11 cellular contexts compared by ENCODE assay signal in the genomic region with DNA sequence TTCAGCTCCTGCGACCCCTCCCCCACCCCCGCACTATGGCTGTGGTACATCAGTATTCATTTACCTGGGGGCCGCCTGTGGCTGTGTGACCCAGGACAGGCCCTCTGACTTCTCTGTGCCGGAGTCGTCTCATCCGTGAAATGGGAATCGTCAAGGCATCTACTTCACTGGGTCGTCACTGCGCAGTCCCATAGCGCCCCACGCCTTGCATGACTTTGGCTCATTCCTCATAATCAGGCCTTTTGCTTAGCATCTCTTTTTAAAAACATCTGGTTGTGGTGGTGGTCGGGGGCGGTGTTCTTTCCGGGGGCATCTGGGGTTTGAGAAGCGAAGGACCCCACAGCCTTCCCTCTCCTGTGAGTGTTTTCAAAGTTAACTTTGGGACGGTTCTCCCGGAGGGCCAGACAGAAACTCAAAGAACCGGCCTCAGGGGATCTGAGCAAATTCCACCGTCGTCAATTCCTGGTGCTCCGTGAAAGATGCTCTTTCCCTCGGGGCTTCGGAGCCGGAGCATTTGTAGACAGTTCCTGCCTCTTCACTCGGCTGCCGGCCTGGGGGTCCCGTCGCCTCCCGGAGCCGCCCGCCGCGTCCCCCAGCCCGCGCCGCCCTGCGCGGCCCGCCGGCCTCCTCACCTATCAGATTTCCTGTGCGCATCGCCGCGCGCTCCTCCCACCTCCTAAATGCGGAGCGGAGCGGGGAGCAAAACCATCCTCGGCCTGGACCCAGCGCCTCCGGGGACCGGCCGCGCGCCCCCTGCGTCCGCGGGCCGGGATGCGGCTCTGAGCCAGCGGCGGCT. TPM values are rescaled to one million over a fixed set of nuclear protein-coding genes. Genes with fewer than 3 reads are reported as not detected.
DNase-seq lines count a peak whose midpoint lies in the region; ATAC-seq and TF ChIP-seq lines count a peak whose summit lies in the region.
"Had no signal": no experiment of that assay in that cellular context is flagged by ENCODE, and none has a peak within 500 bp of the region (broad histone marks: within the 10 kb centered on the region; RNA-seq: fewer than 3 reads in every experiment).

A gene with protein sequence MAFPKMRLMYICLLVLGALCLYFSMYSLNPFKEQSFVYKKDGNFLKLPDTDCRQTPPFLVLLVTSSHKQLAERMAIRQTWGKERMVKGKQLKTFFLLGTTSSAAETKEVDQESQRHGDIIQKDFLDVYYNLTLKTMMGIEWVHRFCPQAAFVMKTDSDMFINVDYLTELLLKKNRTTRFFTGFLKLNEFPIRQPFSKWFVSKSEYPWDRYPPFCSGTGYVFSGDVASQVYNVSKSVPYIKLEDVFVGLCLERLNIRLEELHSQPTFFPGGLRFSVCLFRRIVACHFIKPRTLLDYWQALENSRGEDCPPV (plus strand): TSS at position 708 of the 796 bp plus-strand sequence. CDS start 47,620 bp downstream, outside the sequence.

- H3K27ac ChIP-seq in HUES6 (ENCODE audit: low read depth, low read length) = peak within 1 kb of the TSS; percentile 24; the same call in 1 of the 2 replicates
- no peak within 1 kb of the TSS for H3K27ac ChIP-seq in duodenal mucosa (ENCODE audit: low read depth, low read length)
- no peak within 1 kb of the TSS for H3K27ac ChIP-seq in muscle layer of colon (ENCODE audit: low read depth, low read length)

- H3K4me1 Mint-ChIP-seq in activated CD8-positive, alpha-beta memory T cell treated with anti-CD3 and anti-CD28 coated beads, Interleukin-2, amount 10 ng/mL, durations not matched to agents 7 days and 5 days = no peaks in the 10 kb centered on the region

- POLR2A ChIA-PET in AG04449 (lab: Yijun Ruan, JAX) = no interaction called here

- no peaks in the 10 kb centered on the region for H3K36me3 Mint-ChIP-seq in activated CD8-positive, alpha-beta memory T cell treated with anti-CD3 and anti-CD28 coated beads, Interleukin-2, amount 10 ng/mL, durations not matched to agents 7 days and 5 days

- H3K9me3 Mint-ChIP-seq in activated CD8-positive, alpha-beta memory T cell treated with anti-CD3 and anti-CD28 coated beads, Interleukin-2, amount 10 ng/mL, durations not matched to agents 7 days and 5 days (ENCODE audit: low read depth) = no peaks in the 10 kb centered on the region

- DNase-seq in AG04449 (ENCODE audit: low read depth, low spot score) (no peak), NCI-H446 (lab: John Stamatoyannopoulos, UW) (no peak)
- no peak for DNase-seq in activated CD8-positive, alpha-beta memory T cell treated with anti-CD3 and anti-CD28 coated beads, Interleukin-2, amount 10 ng/mL, durations not matched to agents 7 days and 5 days
- no peak for DNase-seq in stimulated activated CD4-positive, alpha-beta T cell treated with anti-CD3 and anti-CD28 coated beads, Interleukin-1b, Interleukin-23, amount 100 ng/mL, for 48 hours
- DNase-seq: activated CD4-positive, alpha-beta T cell treated with anti-CD3 and anti-CD28 coated beads for 1 hour; foreskin melanocyte; stimulated activated CD8-positive, alpha-beta memory T cell treated with anti-CD3 and anti-CD28 coated beads, Interleukin-4, amount 100 ng/mL, for 48 hours had no signal

- H3K36me3 ChIP-seq in HUES6 (ENCODE audit: control insufficient read depth, insufficient read depth, low read length) (peaks cover 36% of the 10 kb centered on the region), duodenal mucosa (ENCODE audit: control insufficient read depth in 1 of 2, insufficient read depth in 2 of 2, low read length in 2 of 2) (no peaks in the 10 kb centered on the region), muscle layer of colon (ENCODE audit: insufficient read depth, low read length) (no peaks in the 10 kb centered on the region)

- no peaks in the 10 kb centered on the region for H3K27me3 ChIP-seq in HUES6 (ENCODE audit: control insufficient read depth, insufficient read depth, low read length)
- H3K27me3 ChIP-seq in duodenal mucosa (ENCODE audit: control insufficient read depth in 1 of 2, insufficient read depth in 2 of 2, low read length in 2 of 2) = peaks cover 3 to 15% of the 10 kb centered on the region in 2 donors
- peaks cover 0 to 7% of the 10 kb centered on the region in 2 donors for H3K27me3 ChIP-seq in muscle layer of colon (ENCODE audit: control insufficient read depth in 1 of 2, insufficient read depth in 2 of 2, low read length in 2 of 2)

- H3K27ac Mint-ChIP-seq in activated CD8-positive, alpha-beta memory T cell treated with anti-CD3 and anti-CD28 coated beads, Interleukin-2, amount 10 ng/mL, durations not matched to agents 7 days and 5 days = no peak within 1 kb of the TSS

- peaks cover 33% of the 10 kb centered on the region for H3K27me3 Mint-ChIP-seq in activated CD8-positive, alpha-beta memory T cell treated with anti-CD3 and anti-CD28 coated beads, Interleukin-2, amount 10 ng/mL, durations not matched to agents 7 days and 5 days

- no peak for ATAC-seq in activated CD8-positive, alpha-beta memory T cell treated with anti-CD3 and anti-CD28 coated beads, Interleukin-2, amount 10 ng/mL, durations not matched to agents 7 days and 5 days
- no peak for ATAC-seq in GM21381 (IDR thresholded peaks at IDR 0.05; ENCODE audit: unreplicated experiment)

- H3K4me3 ChIP-seq in AG04449 (ENCODE audit: low read depth, low read length) = peak within 1 kb of the TSS; percentile 63
- peak within 1 kb of the TSS; percentile 81 for H3K4me3 ChIP-seq in HUES6 (ENCODE audit: low read depth, low read length)
- peak within 1 kb of the TSS; percentile 48 to 59 for H3K4me3 ChIP-seq in duodenal mucosa (ENCODE audit: low read depth in 1 of 2, low read length in 2 of 2)
- peak within 1 kb of the TSS; percentile 55 for H3K4me3 ChIP-seq in muscle layer of colon (ENCODE audit: low read depth in 1 of 2, low read length in 2 of 2)

- TF ChIP-seq CTCF in AG04449 (IDR thresholded peaks at IDR 0.05; ENCODE audit: insufficient read depth, low read length, missing control alignments) = peak; percentile 5

- H3K4me3 Mint-ChIP-seq in activated CD8-positive, alpha-beta memory T cell treated with anti-CD3 and anti-CD28 coated beads, Interleukin-2, amount 10 ng/mL, durations not matched to agents 7 days and 5 days = no peak within 1 kb of the TSS

- H3K9ac ChIP-seq in HUES6 (ENCODE audit: low read length) (peak within 1 kb of the TSS; percentile 85), duodenal mucosa (ENCODE audit: low read depth in 1 of 2, low read length in 2 of 2) (no peak within 1 kb of the TSS), muscle layer of colon (ENCODE audit: low read length) (no peak within 1 kb of the TSS)

- H3K4me1 ChIP-seq in HUES6 (ENCODE audit: control insufficient read depth, insufficient read depth, low read length) (peaks cover 35% of the 10 kb centered on the region), duodenal mucosa (ENCODE audit: control insufficient read depth in 1 of 2, insufficient read depth in 2 of 2, low read length in 2 of 2) (peaks cover 12 to 13% of the 10 kb centered on the region in 2 donors), muscle layer of colon (ENCODE audit: insufficient read depth, low read length) (no peaks in the 10 kb centered on the region)

- 0 out of 2 replicates have a peak, but pooled peaks cover 4% of the 10 kb centered on the region for H3K9me3 ChIP-seq in HUES6 (ENCODE audit: control insufficient read depth, insufficient read depth, low read depth, low read length)
- H3K9me3 ChIP-seq in duodenal mucosa (ENCODE audit: control insufficient read depth in 1 of 2, low read length in 2 of 2) = no peaks in the 10 kb centered on the region
- no peaks in the 10 kb centered on the region for H3K9me3 ChIP-seq in muscle layer of colon (ENCODE audit: low read length)

- CTCF ChIA-PET in AG04449 (lab: Yijun Ruan, JAX) = interaction anchor here (1.4 to 1.5 kb wide), 2 partner anchors 94 kb away, joined by 4 to 5 read pairs; no protein-coding TSS in a partner anchor
- CTCF ChIA-PET in activated CD8-positive, alpha-beta memory T cell treated with anti-CD3 and anti-CD28 coated beads, Interleukin-2, amount 10 ng/mL, durations not matched to agents 7 days and 5 days (lab: Charles Lee) = no interaction called here

RNA-seq across cellular contexts. Expression of the gene that starts here (rescaled TPM):
- not detected for total RNA-seq in activated CD8-positive, alpha-beta memory T cell treated with anti-CD3 and anti-CD28 coated beads, Interleukin-2, amount 10 ng/mL, durations not matched to agents 7 days and 5 days
